Comparison of ENCODE assay signal across 20 cellular contexts in the genomic region with DNA sequence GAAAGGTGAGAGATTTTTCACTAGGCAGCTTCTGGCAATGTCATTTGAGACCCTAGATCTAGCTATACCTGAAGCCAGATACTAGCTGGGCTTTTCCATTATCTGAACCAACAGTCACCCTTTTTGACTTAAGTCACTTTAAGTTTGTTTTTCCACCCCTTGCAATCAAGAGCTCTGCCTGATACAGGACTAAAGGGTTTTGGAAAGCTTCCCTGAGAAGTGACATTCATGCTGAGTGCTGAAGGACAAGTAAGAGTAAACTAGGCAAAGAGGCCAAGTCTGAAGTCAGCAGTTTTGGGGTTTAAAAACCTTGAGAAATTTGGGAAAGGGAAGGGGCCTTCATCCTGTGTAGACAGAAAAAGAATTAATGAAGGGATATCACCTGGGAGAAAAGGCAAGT. TPM values are rescaled to one million over a fixed set of nuclear protein-coding genes. Genes with fewer than 3 reads are reported as not detected.
"Had no signal": no experiment of that assay in that cellular context is flagged by ENCODE, and none has a peak within 500 bp of the region (broad histone marks: within the 10 kb centered on the region; RNA-seq: fewer than 3 reads in every experiment).

No MANE protein-coding gene starts in this region.

- ATAC-seq: HepG2 had no signal

- H3K9me3 ChIP-seq: MG63, SJCRH30 had no signal

- H3K4me3 ChIP-seq: MG63, SJCRH30, SK-N-MC had no signal

- H3K4me1 ChIP-seq: SJCRH30 had no signal

- DNase-seq: IMR-90, Karpas-422, KG1, MG63, NCI-H1092 treated with DMSO at 0.1 percent for 48 hours, NCI-H1436, NCI-H187, NCI-H2029, NCI-H2081 treated with DMSO at 0.1 percent for 48 hours, NCI-H2171, NCI-H226, NCI-H446, NCI-H510A, NCI-H524 treated with DMSO at 0.1 percent for 48 hours, NCI-H774, RPMI8226, SHP77 treated with DMSO at 0.1 percent for 48 hours, SJCRH30 had no signal

- H3K27me3 ChIP-seq: MG63 had no signal

- H3K27ac ChIP-seq: SJCRH30, SK-N-MC had no signal

- H3K36me3 ChIP-seq: MG63, SJCRH30 had no signal

RNA-seq across cellular contexts. Expression of gene C3orf20, which starts 50.4 kb away (rescaled TPM):
- total RNA-seq: IMR-90, SJCRH30 had no signal
- polyA plus RNA-seq: IMR-90 had no signal
